In the genomic region with DNA sequence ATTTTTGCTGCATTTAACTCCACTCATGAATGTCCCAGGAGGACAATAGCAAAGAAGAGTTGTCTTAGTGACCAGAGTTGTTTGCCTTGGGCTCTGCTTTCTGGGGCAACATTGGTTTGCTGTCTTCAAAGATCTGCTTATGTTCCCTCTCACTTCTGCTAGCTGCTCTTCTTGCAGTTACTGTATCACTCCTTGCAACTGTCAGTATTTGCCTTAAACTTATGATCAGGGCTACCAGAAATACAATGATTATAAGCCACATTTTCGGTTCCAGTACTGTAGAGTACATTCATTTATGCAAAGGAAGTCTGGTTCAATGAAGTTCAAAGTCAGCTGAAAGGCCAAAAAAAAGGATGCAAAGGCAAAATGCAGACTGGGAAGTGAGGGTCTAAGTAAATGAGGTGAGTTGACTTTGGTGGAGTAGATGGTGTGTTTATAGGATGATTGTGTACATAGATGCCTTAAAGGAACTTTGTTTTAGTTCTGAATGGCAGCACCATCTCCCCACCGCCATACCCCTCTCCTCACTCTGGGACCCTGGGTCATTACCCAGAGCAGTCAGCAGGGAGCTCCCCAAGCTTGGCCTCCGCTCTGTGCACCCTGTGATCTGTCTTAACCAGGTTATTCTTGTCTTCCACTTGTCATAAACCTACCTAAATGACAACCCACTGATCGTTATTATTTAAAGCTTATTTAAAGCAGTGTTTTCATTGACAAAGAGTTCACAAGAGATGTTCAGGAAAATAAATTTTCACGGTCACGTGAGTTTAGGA, we compare ENCODE assay signal across 9 cellular contexts.
DNase-seq lines count a peak whose midpoint lies in the region; ATAC-seq lines count a peak whose summit lies in the region.
"Had no signal": no experiment of that assay in that cellular context is flagged by ENCODE, and none has a peak within 500 bp of the region (broad histone marks: within the 10 kb centered on the region; RNA-seq: fewer than 3 reads in every experiment).

No MANE protein-coding gene starts in this region.

- no peak overlapping the region for H3K4me3 Mint-ChIP-seq in activated CD4-positive, alpha-beta memory T cell treated with anti-CD3 and anti-CD28 coated beads for 36 hours
- H3K4me3 Mint-ChIP-seq in activated CD4-positive, alpha-beta memory T cell treated with anti-CD3 and anti-CD28 coated beads, Interleukin-2, amount 10 ng/mL, durations not matched to agents 7 days and 5 days, result no peak overlapping the region
- H3K4me3 Mint-ChIP-seq: memory B cell had no signal

- no peaks in the 10 kb centered on the region for H3K36me3 Mint-ChIP-seq in activated CD4-positive, alpha-beta memory T cell treated with anti-CD3 and anti-CD28 coated beads for 36 hours
- no peaks in the 10 kb centered on the region for H3K36me3 Mint-ChIP-seq in activated CD4-positive, alpha-beta memory T cell treated with anti-CD3 and anti-CD28 coated beads, Interleukin-2, amount 10 ng/mL, durations not matched to agents 7 days and 5 days (ENCODE audit: low read depth)
- H3K36me3 Mint-ChIP-seq: memory B cell had no signal

- POLR2A ChIA-PET in activated CD4-positive, alpha-beta memory T cell treated with anti-CD3 and anti-CD28 coated beads for 36 hours (lab: Charles Lee), result no interaction called here
- POLR2A ChIA-PET in activated CD4-positive, alpha-beta memory T cell treated with anti-CD3 and anti-CD28 coated beads, Interleukin-2, amount 10 ng/mL, durations not matched to agents 7 days and 5 days (lab: Charles Lee), result no interaction called here

- H3K27me3 Mint-ChIP-seq in activated CD4-positive, alpha-beta memory T cell treated with anti-CD3 and anti-CD28 coated beads for 36 hours, result no peaks in the 10 kb centered on the region
- H3K27me3 Mint-ChIP-seq in activated CD4-positive, alpha-beta memory T cell treated with anti-CD3 and anti-CD28 coated beads, Interleukin-2, amount 10 ng/mL, durations not matched to agents 7 days and 5 days, result no peaks in the 10 kb centered on the region
- H3K27me3 Mint-ChIP-seq: memory B cell had no signal

- no peaks in the 10 kb centered on the region for H3K9me3 Mint-ChIP-seq in activated CD4-positive, alpha-beta memory T cell treated with anti-CD3 and anti-CD28 coated beads for 36 hours
- no peaks in the 10 kb centered on the region for H3K9me3 Mint-ChIP-seq in activated CD4-positive, alpha-beta memory T cell treated with anti-CD3 and anti-CD28 coated beads, Interleukin-2, amount 10 ng/mL, durations not matched to agents 7 days and 5 days
- H3K9me3 Mint-ChIP-seq: memory B cell had no signal

- no peaks in the 10 kb centered on the region for H3K4me1 Mint-ChIP-seq in activated CD4-positive, alpha-beta memory T cell treated with anti-CD3 and anti-CD28 coated beads for 36 hours (ENCODE audit: low read depth)
- H3K4me1 Mint-ChIP-seq in activated CD4-positive, alpha-beta memory T cell treated with anti-CD3 and anti-CD28 coated beads, Interleukin-2, amount 10 ng/mL, durations not matched to agents 7 days and 5 days, result no peaks in the 10 kb centered on the region
- H3K4me1 Mint-ChIP-seq: memory B cell had no signal

- ATAC-seq in HG02981 (IDR thresholded peaks at IDR 0.05; ENCODE audit: unreplicated experiment) (peak; percentile 41), HG03439 (IDR thresholded peaks at IDR 0.05; ENCODE audit: unreplicated experiment) (no peak)

- peak; percentile 31 for DNase-seq in activated CD4-positive, alpha-beta memory T cell treated with anti-CD3 and anti-CD28 coated beads for 36 hours
- DNase-seq in activated CD4-positive, alpha-beta memory T cell treated with anti-CD3 and anti-CD28 coated beads, Interleukin-2, amount 10 ng/mL, durations not matched to agents 7 days and 5 days, result no peak
- DNase-seq in activated naive CD4-positive, alpha-beta T cell treated with anti-CD3 and anti-CD28 coated beads, Interleukin-2, amount 50 U/mL, for 16 hours, result peak; percentile 18
- DNase-seq in stimulated activated CD4-positive, alpha-beta T cell treated with anti-CD3 and anti-CD28 coated beads, Interleukin-2, amount 100 ng/mL, for 24 hours, result peak; percentile 6 to 27
- DNase-seq in posterior vena cava (ENCODE audit: low spot score), result no peak
- no peak for DNase-seq in T-helper 9 cell

- H3K27ac Mint-ChIP-seq in activated CD4-positive, alpha-beta memory T cell treated with anti-CD3 and anti-CD28 coated beads for 36 hours, result no peak overlapping the region
- no peak overlapping the region for H3K27ac Mint-ChIP-seq in activated CD4-positive, alpha-beta memory T cell treated with anti-CD3 and anti-CD28 coated beads, Interleukin-2, amount 10 ng/mL, durations not matched to agents 7 days and 5 days
- H3K27ac Mint-ChIP-seq: memory B cell had no signal

- CTCF ChIA-PET in activated CD4-positive, alpha-beta memory T cell treated with anti-CD3 and anti-CD28 coated beads for 36 hours (lab: Charles Lee), result interaction anchor here (1.2 to 1.4 kb wide), 2 partner anchors 438 to 451 kb away, joined by 3 read pairs; no protein-coding TSS in a partner anchor
- CTCF ChIA-PET in activated CD4-positive, alpha-beta memory T cell treated with anti-CD3 and anti-CD28 coated beads, Interleukin-2, amount 10 ng/mL, durations not matched to agents 7 days and 5 days (lab: Charles Lee), result interaction anchor here (0.6 to 0.7 kb wide), 2 partner anchors 213 to 451 kb away, joined by 3 to 4 read pairs; no protein-coding TSS in a partner anchor

- intact Hi-C loops in activated CD4-positive, alpha-beta memory T cell treated with anti-CD3 and anti-CD28 coated beads for 36 hours (cut with micrococcal nuclease), result loop anchor here (1.0 to 10.0 kb wide), 2 partner anchors 318 to 450 kb away; no protein-coding TSS in a partner anchor
- intact Hi-C loops in posterior vena cava (cut with DNase I), result no loop called here

Comparison
In these comparisons a context has a peak if more than half of its experiments do, and no peak if none do; other contexts are left out.
1. DNase-seq: peak in activated CD4-positive, alpha-beta memory T cell treated with anti-CD3 and anti-CD28 coated beads for 36 hours (single experiment), activated naive CD4-positive, alpha-beta T cell treated with anti-CD3 and anti-CD28 coated beads, Interleukin-2, amount 50 U/mL, for 16 hours (single experiment) and stimulated activated CD4-positive, alpha-beta T cell treated with anti-CD3 and anti-CD28 coated beads, Interleukin-2, amount 100 ng/mL, for 24 hours (2 of 2); none in activated CD4-positive, alpha-beta memory T cell treated with anti-CD3 and anti-CD28 coated beads, Interleukin-2, amount 10 ng/mL, durations not matched to agents 7 days and 5 days (single experiment), posterior vena cava (single experiment) and T-helper 9 cell (single experiment).